Comparison of ENCODE assay signal across 1 cellular context in genomic region chr7:116843373-116843772, GRCh38.
A peak's percentile ranks its signal among the peaks of the same experiment; 100 is the strongest.
TF ChIP-seq lines count a peak whose summit lies in the region.

No MANE protein-coding gene starts in this region.

TF ChIP-seq in K562, 482 proteins besides CTCF, POLR2A, EP300 and RAD21 (continued from another document and continues in another):
- TF ChIP-seq ZNF407 (IDR thresholded peaks at IDR 0.05; ENCODE audit: low read depth) = no peak
- TF ChIP-seq CBFB (CRISPR knock-in tag; IDR thresholded peaks at IDR 0.05) = no peak
- TF ChIP-seq FOXO4 (CRISPR knock-in tag; IDR thresholded peaks at IDR 0.05) = no peak
- TF ChIP-seq ZNF311 (CRISPR knock-in tag; IDR thresholded peaks at IDR 0.05) = no peak
- 0 out of 2 replicates have a peak, but pooled peaks have one; percentile 39 for TF ChIP-seq CTBP1 (IDR thresholded peaks at IDR 0.05; ENCODE audit: borderline replicate concordance)
- no peak for TF ChIP-seq ETS1 (conservative IDR thresholded peaks at IDR 0.05; ENCODE audit: control insufficient read depth, low read depth, low read length)
- TF ChIP-seq THRAP3 (IDR thresholded peaks at IDR 0.05; ENCODE audit: borderline replicate concordance) = no peak
- 0 out of 2 replicates have a peak, but pooled peaks have one; percentile 31 for TF ChIP-seq ZKSCAN1 (IDR thresholded peaks at IDR 0.05; ENCODE audit: low read depth, low read length)
- no peak for TF ChIP-seq KHSRP (IDR thresholded peaks at IDR 0.05)
- TF ChIP-seq TOE1 (IDR thresholded peaks at IDR 0.05; ENCODE audit: borderline replicate concordance) = no peak
- no peak for TF ChIP-seq TOE1 (CRISPR knock-in tag; IDR thresholded peaks at IDR 0.05; ENCODE audit: borderline replicate concordance, low read depth)
- TF ChIP-seq HMG20A (CRISPR knock-in tag; conservative IDR thresholded peaks at IDR 0.05) = no peak
- no peak for TF ChIP-seq CHD7 (IDR thresholded peaks at IDR 0.05; ENCODE audit: low read depth, low read length)
- TF ChIP-seq ATF4 (CRISPR knock-in tag; IDR thresholded peaks at IDR 0.05) = 0 out of 2 replicates have a peak, but pooled peaks have one; percentile 22
- TF ChIP-seq POLR2B (IDR thresholded peaks at IDR 0.05; ENCODE audit: low read depth, partially characterized antibody) = no peak
- TF ChIP-seq, protein P1, sequence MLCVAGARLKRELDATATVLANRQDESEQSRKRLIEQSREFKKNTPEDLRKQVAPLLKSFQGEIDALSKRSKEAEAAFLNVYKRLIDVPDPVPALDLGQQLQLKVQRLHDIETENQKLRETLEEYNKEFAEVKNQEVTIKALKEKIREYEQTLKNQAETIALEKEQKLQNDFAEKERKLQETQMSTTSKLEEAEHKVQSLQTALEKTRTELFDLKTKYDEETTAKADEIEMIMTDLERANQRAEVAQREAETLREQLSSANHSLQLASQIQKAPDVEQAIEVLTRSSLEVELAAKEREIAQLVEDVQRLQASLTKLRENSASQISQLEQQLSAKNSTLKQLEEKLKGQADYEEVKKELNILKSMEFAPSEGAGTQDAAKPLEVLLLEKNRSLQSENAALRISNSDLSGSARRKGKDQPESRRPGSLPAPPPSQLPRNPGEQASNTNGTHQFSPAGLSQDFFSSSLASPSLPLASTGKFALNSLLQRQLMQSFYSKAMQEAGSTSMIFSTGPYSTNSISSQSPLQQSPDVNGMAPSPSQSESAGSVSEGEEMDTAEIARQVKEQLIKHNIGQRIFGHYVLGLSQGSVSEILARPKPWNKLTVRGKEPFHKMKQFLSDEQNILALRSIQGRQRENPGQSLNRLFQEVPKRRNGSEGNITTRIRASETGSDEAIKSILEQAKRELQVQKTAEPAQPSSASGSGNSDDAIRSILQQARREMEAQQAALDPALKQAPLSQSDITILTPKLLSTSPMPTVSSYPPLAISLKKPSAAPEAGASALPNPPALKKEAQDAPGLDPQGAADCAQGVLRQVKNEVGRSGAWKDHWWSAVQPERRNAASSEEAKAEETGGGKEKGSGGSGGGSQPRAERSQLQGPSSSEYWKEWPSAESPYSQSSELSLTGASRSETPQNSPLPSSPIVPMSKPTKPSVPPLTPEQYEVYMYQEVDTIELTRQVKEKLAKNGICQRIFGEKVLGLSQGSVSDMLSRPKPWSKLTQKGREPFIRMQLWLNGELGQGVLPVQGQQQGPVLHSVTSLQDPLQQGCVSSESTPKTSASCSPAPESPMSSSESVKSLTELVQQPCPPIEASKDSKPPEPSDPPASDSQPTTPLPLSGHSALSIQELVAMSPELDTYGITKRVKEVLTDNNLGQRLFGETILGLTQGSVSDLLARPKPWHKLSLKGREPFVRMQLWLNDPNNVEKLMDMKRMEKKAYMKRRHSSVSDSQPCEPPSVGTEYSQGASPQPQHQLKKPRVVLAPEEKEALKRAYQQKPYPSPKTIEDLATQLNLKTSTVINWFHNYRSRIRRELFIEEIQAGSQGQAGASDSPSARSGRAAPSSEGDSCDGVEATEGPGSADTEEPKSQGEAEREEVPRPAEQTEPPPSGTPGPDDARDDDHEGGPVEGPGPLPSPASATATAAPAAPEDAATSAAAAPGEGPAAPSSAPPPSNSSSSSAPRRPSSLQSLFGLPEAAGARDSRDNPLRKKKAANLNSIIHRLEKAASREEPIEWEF (CRISPR knock-in tag; IDR thresholded peaks at IDR 0.05) = no peak
- TF ChIP-seq, protein P2, sequence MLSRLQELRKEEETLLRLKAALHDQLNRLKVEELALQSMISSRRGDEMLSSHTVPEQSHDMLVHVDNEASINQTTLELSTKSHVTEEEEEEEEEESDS (CRISPR knock-in tag; IDR thresholded peaks at IDR 0.05) = no peak
